Comparison of ENCODE assay signal across 33 cellular contexts in genomic region chrX:42450228-42450627, GRCh38.
"Had no signal": no experiment of that assay in that cellular context is flagged by ENCODE, and none has a peak within 500 bp of the region (broad histone marks: within the 10 kb centered on the region; RNA-seq: fewer than 3 reads in every experiment).

No MANE protein-coding gene starts in this region.

- H3K4me1 ChIP-seq: adrenal gland, body of pancreas, breast epithelium had no signal

- H3K4me3 ChIP-seq: adrenal gland, body of pancreas, breast epithelium had no signal

- H3K36me3 ChIP-seq: adrenal gland, brain microvascular endothelial cell, breast epithelium had no signal

- H3K27me3 ChIP-seq: adrenal gland, body of pancreas, brain microvascular endothelial cell, breast epithelium had no signal

- FAIRE-seq: TTC549 had no signal

- DNase-seq: activated B cell treated with CpG ODN at 0.5 μM for 24 hours; activated CD4-positive, alpha-beta memory T cell treated with anti-CD3 and anti-CD28 coated beads for 36 hours; activated CD4-positive, alpha-beta T cell treated with anti-CD3 and anti-CD28 coated beads for 4 hours; activated CD4-positive, alpha-beta T cell treated with anti-CD3 and anti-CD28 coated beads, Interleukin-2, amount 10 ng/mL, durations not matched to agents 24 days and 14 days; activated CD4-positive, alpha-beta T cell treated with anti-CD3 and anti-CD28 coated beads, Interleukin-2, amount 50 U/mL, for 1 hour; activated CD4-positive, alpha-beta T cell treated with anti-CD3 and anti-CD28 coated beads, Interleukin-2, amount 50 U/mL, for 4 hours; activated CD4-positive, CD25-positive, alpha-beta regulatory T cell treated with anti-CD3 and anti-CD28 coated beads, Interleukin-2, amount 50 U/mL, for 72 hours; activated CD8-positive, alpha-beta memory T cell treated with anti-CD3 and anti-CD28 coated beads, Interleukin-2, amount 50 U/mL, for 4 hours; activated CD8-positive, alpha-beta T cell treated with anti-CD3 and anti-CD28 coated beads for 36 hours; activated effector memory CD4-positive, alpha-beta T cell treated with anti-CD3 and anti-CD28 coated beads, Interleukin-2, amount 50 U/mL, for 16 hours; activated gamma-delta T cell treated with Interleukin-2 at 50 U/mL for 16 hours; activated naive CD4-positive, alpha-beta T cell; activated naive CD4-positive, alpha-beta T cell treated with anti-CD3 and anti-CD28 coated beads for 36 hours; activated naive CD4-positive, alpha-beta T cell treated with anti-CD3 and anti-CD28 coated beads, Interleukin-2, amount 50 U/mL, for 16 hours; activated naive CD8-positive, alpha-beta T cell treated with anti-CD3 and anti-CD28 coated beads for 36 hours; activated T-cell treated with anti-CD3 and anti-CD28 coated beads for 4 hours; activated T-cell treated with anti-CD3 and anti-CD28 coated beads, Interleukin-2, amount 50 U/mL, for 1 hour; activated T-cell treated with anti-CD3 and anti-CD28 coated beads, Interleukin-2, amount 50 U/mL, for 4 hours; activated T-cell treated with anti-CD3 and anti-CD28 coated beads, Interleukin-2, amount 50 U/mL, for 72 hours; adrenal gland; amniotic stem cell; aorta; body of pancreas; brain microvascular endothelial cell; central memory CD4-positive, alpha-beta T cell; T-helper 1 cell; T-helper 2 cell; T-helper 9 cell had no signal

- H3K27ac ChIP-seq: adrenal gland, body of pancreas, brain microvascular endothelial cell, breast epithelium, VCaP had no signal

- H3K9me3 ChIP-seq: adrenal gland, body of pancreas had no signal

- ATAC-seq: activated CD8-positive, alpha-beta T cell treated with anti-CD3 and anti-CD28 coated beads for 36 hours; activated naive CD4-positive, alpha-beta T cell treated with anti-CD3 and anti-CD28 coated beads, Interleukin-2, amount 50 U/mL, for 72 hours; activated T-cell treated with anti-CD3 and anti-CD28 coated beads, Interleukin-2, amount 50 U/mL, for 4 hours; activated T-cell treated with anti-CD3 and anti-CD28 coated beads, Interleukin-2, amount 50 U/mL, for 72 hours; activated T-helper 17 cell treated with anti-CD3 and anti-CD28 coated beads, Interleukin-2, amount 50 U/mL, for 72 hours; body of pancreas had no signal
